In genomic region chr11:22256876-22257275, GRCh38 we compare ENCODE assay signal across 28 cellular contexts.
"Had no signal": no experiment of that assay in that cellular context is flagged by ENCODE, and none has a peak within 500 bp of the region (broad histone marks: within the 10 kb centered on the region; RNA-seq: fewer than 3 reads in every experiment).

No MANE protein-coding gene starts in this region.

- H3K4me3 ChIP-seq: colonic mucosa, coronary artery, dorsolateral prefrontal cortex, esophagus muscularis mucosa, esophagus squamous epithelium, gastrocnemius medialis, gastroesophageal sphincter, heart left ventricle, heart right ventricle had no signal

- H3K4me1 ChIP-seq: colonic mucosa, esophagus muscularis mucosa, esophagus squamous epithelium, foreskin keratinocyte, gastrocnemius medialis, gastroesophageal sphincter, heart left ventricle, heart right ventricle had no signal

- H3K36me3 ChIP-seq: colonic mucosa, esophagus squamous epithelium had no signal

- ATAC-seq: effector memory CD8-positive, alpha-beta T cell; esophagus mucosa; foreskin keratinocyte; gastrocnemius medialis; gastroesophageal sphincter; heart left ventricle; heart right ventricle had no signal

- H3K9me3 ChIP-seq: colonic mucosa, esophagus muscularis mucosa, esophagus squamous epithelium, gastrocnemius medialis, gastroesophageal sphincter, heart left ventricle, heart right ventricle had no signal

- DNase-seq: colonic mucosa; cortex of kidney; dermis blood vessel endothelial cell; dorsolateral prefrontal cortex; effector CD4-positive, alpha-beta T cell; effector CD8-positive, alpha-beta T cell; effector memory CD4-positive, alpha-beta T cell; effector memory CD8-positive, alpha-beta T cell; endodermal cell; erythroblast; esophagus squamous epithelium; foreskin fibroblast; foreskin keratinocyte; foreskin melanocyte; gastrocnemius medialis; glutamatergic neuron; head of caudate nucleus; heart left ventricle; heart right ventricle had no signal

- H3K27ac ChIP-seq: colonic mucosa, coronary artery, dorsolateral prefrontal cortex, epithelial cell of prostate, esophagus muscularis mucosa, esophagus squamous epithelium, foreskin keratinocyte, gastrocnemius medialis, gastroesophageal sphincter, heart left ventricle, heart right ventricle had no signal

- FAIRE-seq: colon, endometrium, endothelial cell of umbilical vein, frontal cortex had no signal

- H3K27me3 ChIP-seq: colonic mucosa, dorsolateral prefrontal cortex, esophagus muscularis mucosa, esophagus squamous epithelium, foreskin keratinocyte, gastrocnemius medialis, gastroesophageal sphincter, heart left ventricle, heart right ventricle had no signal
